Comparison of ENCODE assay signal across 8 cellular contexts in genomic region chr19:17079710-17080440, GRCh38. TPM values are rescaled to one million over a fixed set of nuclear protein-coding genes. Genes with fewer than 3 reads are reported as not detected.
DNase-seq lines count a peak whose midpoint lies in the region; ATAC-seq lines count a peak whose summit lies in the region.

No MANE protein-coding gene starts in this region.

- H3K27ac Mint-ChIP-seq in dendritic cell treated with granulocyte-macrophage colony-stimulating factor and Interleukin-4, amounts not matched to agents 40 ng/mL and 50 ng/mL, for 4 days: peak overlapping the region; percentile 80
- H3K27ac Mint-ChIP-seq in memory B cell: peak overlapping the region; percentile 89

- H2AFZ ChIP-seq in Karpas-422 (ENCODE audit: low read length): no peak overlapping the region

- peaks cover 56% of the 10 kb centered on the region for H3K4me1 ChIP-seq in Karpas-422 (ENCODE audit: low read length)

- H3K27me3 Mint-ChIP-seq in dendritic cell treated with granulocyte-macrophage colony-stimulating factor and Interleukin-4, amounts not matched to agents 40 ng/mL and 50 ng/mL, for 4 days: no peaks in the 10 kb centered on the region
- no peaks in the 10 kb centered on the region for H3K27me3 Mint-ChIP-seq in memory B cell

- H3K27me3 ChIP-seq in Karpas-422 (ENCODE audit: low read length): no peaks in the 10 kb centered on the region

- peaks cover 95% of the 10 kb centered on the region for H3K79me2 ChIP-seq in Karpas-422 (ENCODE audit: low read length)

- H3K36me3 ChIP-seq in Karpas-422 (ENCODE audit: insufficient read depth, low read length): peaks cover 9% of the 10 kb centered on the region

- no peaks in the 10 kb centered on the region for H3K9me3 ChIP-seq in Karpas-422 (ENCODE audit: low read length)

- H3K9me3 Mint-ChIP-seq in dendritic cell treated with granulocyte-macrophage colony-stimulating factor and Interleukin-4, amounts not matched to agents 40 ng/mL and 50 ng/mL, for 4 days: no peaks in the 10 kb centered on the region
- no peaks in the 10 kb centered on the region for H3K9me3 Mint-ChIP-seq in memory B cell

- H3K36me3 Mint-ChIP-seq in dendritic cell treated with granulocyte-macrophage colony-stimulating factor and Interleukin-4, amounts not matched to agents 40 ng/mL and 50 ng/mL, for 4 days (ENCODE audit: low read depth): peaks cover 70% of the 10 kb centered on the region
- peaks cover 3% of the 10 kb centered on the region for H3K36me3 Mint-ChIP-seq in memory B cell

- intact Hi-C loops in dendritic cell treated with granulocyte-macrophage colony-stimulating factor and Interleukin-4, amounts not matched to agents 40 ng/mL and 50 ng/mL, for 4 days (cut with micrococcal nuclease): loop anchor here (5.0 to 10.0 kb wide), 3 partner anchors 32 to 105 kb away; no protein-coding TSS in a partner anchor

- H3K9ac ChIP-seq in Karpas-422 (ENCODE audit: low read length): peak overlapping the region; percentile 56

- DNase-seq in Karpas-422: peak; percentile 46
- DNase-seq in activated CD4-positive, alpha-beta T cell treated with anti-CD3 and anti-CD28 coated beads, Interleukin-2, amount 50 U/mL, for 24 hours (ENCODE audit: low read depth in 1 of 2, low spot score in 1 of 2): peak; percentile 53 to 74
- DNase-seq in memory B cell (ENCODE audit: low spot score in 2 of 2): peak; percentile 56 to 73
- DNase-seq in stimulated activated CD4-positive, alpha-beta T cell treated with anti-CD3 and anti-CD28 coated beads, TNF-alpha, amount 100 ng/mL, for 4 hours (ENCODE audit: low read depth in 3 of 3): peak; percentile 30 to 52 (median 46)
- DNase-seq in LoVo (ENCODE audit: low spot score): no peak

- peak overlapping the region; percentile 60 for H3K4me3 Mint-ChIP-seq in dendritic cell treated with granulocyte-macrophage colony-stimulating factor and Interleukin-4, amounts not matched to agents 40 ng/mL and 50 ng/mL, for 4 days
- H3K4me3 Mint-ChIP-seq in memory B cell: peak overlapping the region; percentile 84

- H3K27ac ChIP-seq in Karpas-422 (ENCODE audit: low read length): peak overlapping the region; percentile 55

- peak; percentile 28 for ATAC-seq in GM18861 (IDR thresholded peaks at IDR 0.05; ENCODE audit: unreplicated experiment)
- ATAC-seq in memory B cell (ENCODE audit: low read depth): peak; percentile 62
- no peak for ATAC-seq in GM18519 (IDR thresholded peaks at IDR 0.05; ENCODE audit: low FRiP score, unreplicated experiment)

- peak overlapping the region; percentile 81 for H3K4me2 ChIP-seq in Karpas-422 (ENCODE audit: low read depth, low read length, poor library complexity, severe bottlenecking)

- peak overlapping the region; percentile 59 for H3K4me3 ChIP-seq in Karpas-422 (ENCODE audit: low read length)

- peaks cover 76% of the 10 kb centered on the region for H3K4me1 Mint-ChIP-seq in dendritic cell treated with granulocyte-macrophage colony-stimulating factor and Interleukin-4, amounts not matched to agents 40 ng/mL and 50 ng/mL, for 4 days (ENCODE audit: low read depth)
- H3K4me1 Mint-ChIP-seq in memory B cell: peaks cover 50% of the 10 kb centered on the region

- no peaks in the 10 kb centered on the region for H3K9me2 ChIP-seq in Karpas-422 (replicated peaks; ENCODE audit: insufficient read depth, low read length)

- peaks cover 62% of the 10 kb centered on the region for H4K20me1 ChIP-seq in Karpas-422 (ENCODE audit: insufficient read depth, low read depth, low read length)

RNA-seq across cellular contexts. Expression of gene MYO9B, which starts 4.3 kb away (rescaled TPM):
- total RNA-seq in Karpas-422 (2014; rRNA removed; shearing (Covaris generic); ENCODE audit: low replicate concordance): 80.1 and 114 TPM in 2 replicates

RNA-seq across cellular contexts. Expression of gene HAUS8, which starts 4.6 kb away (rescaled TPM):
- total RNA-seq in Karpas-422 (2014; rRNA removed; shearing (Covaris generic); ENCODE audit: low replicate concordance): 17.6 and 20.4 TPM in 2 replicates

RNA-seq across cellular contexts. Expression of gene CPAMD8, which starts 53.3 kb away (rescaled TPM):
- not detected in 2 replicates for total RNA-seq in Karpas-422 (2014; rRNA removed; shearing (Covaris generic); ENCODE audit: low replicate concordance)
